In genomic region chr5:10455273-10455670, GRCh38 we compare ENCODE assay signal across 22 cellular contexts. TPM values are rescaled to one million over a fixed set of nuclear protein-coding genes. Genes with fewer than 3 reads are reported as not detected.
A peak's percentile ranks its signal among the peaks of the same experiment; 100 is the strongest.
DNase-seq lines count a peak whose midpoint lies in the region; ATAC-seq, FAIRE-seq and TF ChIP-seq lines count a peak whose summit lies in the region.
"Had no signal": no experiment of that assay in that cellular context is flagged by ENCODE, and none has a peak within 500 bp of the region (broad histone marks: within the 10 kb centered on the region; RNA-seq: fewer than 3 reads in every experiment).

No MANE protein-coding gene starts in this region.

- no peak overlapping the region for H2BK12ac ChIP-seq in mesenchymal stem cell (ENCODE audit: low read length in 2 of 2)

- H3K36me3 Mint-ChIP-seq in astrocyte (ENCODE audit: low read depth, unreplicated experiment): peaks cover 3% of the 10 kb centered on the region
- H3K36me3 Mint-ChIP-seq: activated naive CD4-positive, alpha-beta T cell treated with anti-CD3 and anti-CD28 coated beads, Interleukin-2, amount 50 U/mL, for 72 hours had no signal

- peak overlapping the region; percentile 72 for H2AK5ac ChIP-seq in mesenchymal stem cell (ENCODE audit: low read length, severe bottlenecking)

- no peak overlapping the region for H2BK15ac ChIP-seq in mesenchymal stem cell (ENCODE audit: low read depth, poor library complexity, severe bottlenecking)

- H3K36me3 ChIP-seq in HUES6 (ENCODE audit: control insufficient read depth, insufficient read depth, low read length): no peaks in the 10 kb centered on the region
- no peaks in the 10 kb centered on the region for H3K36me3 ChIP-seq in astrocyte (ENCODE audit: insufficient read depth, low read length)
- no peaks in the 10 kb centered on the region for H3K36me3 ChIP-seq in mesenchymal stem cell (ENCODE audit: control insufficient read depth in 1 of 2, insufficient read depth in 2 of 2, low read depth in 1 of 2, low read length in 2 of 2)
- H3K36me3 ChIP-seq: SJCRH30 had no signal

- H3K9ac ChIP-seq in HUES6 (ENCODE audit: low read length) (peak overlapping the region; percentile 27), astrocyte (ENCODE audit: low read length) (peak overlapping the region; percentile 61), mesenchymal stem cell (ENCODE audit: low read length) (peak overlapping the region; percentile 67)

- H3K9me3 ChIP-seq in AG04450 (ENCODE audit: control insufficient read depth, insufficient read depth, low read length) (no peaks in the 10 kb centered on the region), HUES6 (ENCODE audit: control insufficient read depth, insufficient read depth, low read depth, low read length) (no peaks in the 10 kb centered on the region), astrocyte (ENCODE audit: insufficient read depth, low read depth, low read length) (no peaks in the 10 kb centered on the region), mesenchymal stem cell (ENCODE audit: control insufficient read depth, low read length) (no peaks in the 10 kb centered on the region)
- H3K9me3 ChIP-seq: SJCRH30 had no signal

- no peak overlapping the region for H2BK120ac ChIP-seq in mesenchymal stem cell (ENCODE audit: low read depth, low read length)

- 38% methylated on average over 10 of the region's 14 CpGs for WGBS in mesenchymal stem cell

- no peak overlapping the region for H3K18ac ChIP-seq in mesenchymal stem cell (ENCODE audit: low read depth in 1 of 2, low read length in 2 of 2)

- peaks cover 8% of the 10 kb centered on the region for H3K27me3 Mint-ChIP-seq in astrocyte (ENCODE audit: low read depth, unreplicated experiment)

- H3K4me2 ChIP-seq in astrocyte (ENCODE audit: low read length): peak overlapping the region; percentile 71
- no peak overlapping the region for H3K4me2 ChIP-seq in mesenchymal stem cell (ENCODE audit: low read length, poor library complexity, severe bottlenecking)

- peak overlapping the region; percentile 8 for H2AFZ ChIP-seq in astrocyte (ENCODE audit: low read depth, low read length)
- H2AFZ ChIP-seq in mesenchymal stem cell (ENCODE audit: low read depth, low read length): no peak overlapping the region

- H3K27me3 ChIP-seq in AG04450 (ENCODE audit: control insufficient read depth, insufficient read depth, low read length): no peaks in the 10 kb centered on the region
- H3K27me3 ChIP-seq in HUES6 (ENCODE audit: control insufficient read depth, insufficient read depth, low read length): peaks cover 13% of the 10 kb centered on the region; the same call in 1 of the 2 replicates
- no peaks in the 10 kb centered on the region for H3K27me3 ChIP-seq in astrocyte (ENCODE audit: insufficient read depth, low read length)
- no peaks in the 10 kb centered on the region for H3K27me3 ChIP-seq in mesenchymal stem cell (ENCODE audit: control insufficient read depth in 1 of 2, insufficient read depth in 1 of 2, low read length in 2 of 2)
- H3K27me3 ChIP-seq: SJCRH30 had no signal

- H3K4me1 ChIP-seq in HUES6 (ENCODE audit: control insufficient read depth, insufficient read depth, low read length): peaks cover 31% of the 10 kb centered on the region
- H3K4me1 ChIP-seq in astrocyte (ENCODE audit: insufficient read depth, low read length): peaks cover 32% of the 10 kb centered on the region
- peaks cover 27% of the 10 kb centered on the region for H3K4me1 ChIP-seq in mesenchymal stem cell (ENCODE audit: control insufficient read depth, insufficient read depth, low read depth, low read length)
- H3K4me1 ChIP-seq: SJCRH30 had no signal

- H3K4me1 Mint-ChIP-seq in astrocyte (ENCODE audit: low read depth, unreplicated experiment): peaks cover 37% of the 10 kb centered on the region

- FAIRE-seq in astrocyte (lab: Jason Lieb, UNC): no peak

- H3K23ac ChIP-seq in mesenchymal stem cell (ENCODE audit: low read length in 2 of 2): no peak overlapping the region

- H3K79me2 ChIP-seq in astrocyte (ENCODE audit: insufficient read depth, low read length): no peaks in the 10 kb centered on the region

- no peak overlapping the region for H2BK5ac ChIP-seq in mesenchymal stem cell (ENCODE audit: low read depth, low read length, poor library complexity, severe bottlenecking)

- H4K20me1 ChIP-seq in astrocyte (ENCODE audit: insufficient read depth, low read length): no peaks in the 10 kb centered on the region

- no peak overlapping the region for H3K4me3 Mint-ChIP-seq in astrocyte (ENCODE audit: unreplicated experiment)
- H3K4me3 Mint-ChIP-seq: activated T-cell treated with anti-CD3 and anti-CD28 coated beads, Interleukin-2, amount 50 U/mL, for 72 hours; CD14-positive monocyte had no signal

- CTCF ChIA-PET in AG04450 (lab: Charles Lee): interaction anchor here (0.7 to 8.0 kb wide), 4 partner anchors 102 to 236 kb away, joined by 3 to 162 read pairs (median 20); no protein-coding TSS in a partner anchor

- no peak overlapping the region for H3K4me3 ChIP-seq in AG04450 (ENCODE audit: low read depth, low read length)
- peak overlapping the region; percentile 27; the same call in 1 of the 2 replicates for H3K4me3 ChIP-seq in HUES6 (ENCODE audit: low read depth, low read length)
- no peak overlapping the region for H3K4me3 ChIP-seq in astrocyte (ENCODE audit: insufficient read depth, low read depth, low read length)
- H3K4me3 ChIP-seq in mesenchymal stem cell (ENCODE audit: insufficient read depth in 1 of 2, low read depth in 1 of 2, low read length in 2 of 2): peak overlapping the region in 1 of 2 experiments; percentile 52
- H3K4me3 ChIP-seq: SJCRH30 had no signal

- H3K79me1 ChIP-seq in mesenchymal stem cell (replicated peaks; ENCODE audit: low read length, poor library complexity, severe bottlenecking): no peaks in the 10 kb centered on the region

- H3K27ac Mint-ChIP-seq in astrocyte (ENCODE audit: unreplicated experiment): peak overlapping the region; percentile 75
- H3K27ac Mint-ChIP-seq: activated T-cell treated with anti-CD3 and anti-CD28 coated beads, Interleukin-2, amount 50 U/mL, for 72 hours had no signal

- H3K27ac ChIP-seq in AG04450 (ENCODE audit: low read depth, low read length) (peak overlapping the region; percentile 39), HUES6 (ENCODE audit: low read depth, low read length) (no peak overlapping the region), astrocyte (ENCODE audit: low read depth, low read length) (peak overlapping the region; percentile 46), mesenchymal stem cell (ENCODE audit: low read length, poor library complexity, severe bottlenecking) (no peak overlapping the region)
- H3K27ac ChIP-seq: SJCRH30 had no signal

- no peak overlapping the region for H3K4ac ChIP-seq in mesenchymal stem cell (ENCODE audit: low read depth in 1 of 2, low read length in 2 of 2)

- POLR2A ChIA-PET in AG04450 (lab: Yijun Ruan, JAX): interaction anchor here (0.7 to 1.8 kb wide), 2 partner anchors 96 to 172 kb away, joined by 3 to 16 read pairs; no protein-coding TSS in a partner anchor

- no peak for ATAC-seq in GM19035 (IDR thresholded peaks at IDR 0.05; ENCODE audit: unreplicated experiment)
- ATAC-seq: activated naive CD4-positive, alpha-beta T cell treated with anti-CD3 and anti-CD28 coated beads, Interleukin-2, amount 50 U/mL, for 72 hours; activated T-cell treated with anti-CD3 and anti-CD28 coated beads, Interleukin-2, amount 50 U/mL, for 72 hours had no signal

- DNase-seq in AG04450 (ENCODE audit: low read depth, low spot score): no peak
- no peak for DNase-seq in astrocyte (ENCODE audit: low read depth)
- no peak for DNase-seq in mesenchymal stem cell
- no peak for DNase-seq in stimulated activated CD4-positive, alpha-beta T cell treated with anti-CD3 and anti-CD28 coated beads, Interleukin-2, amount 100 ng/mL, for 24 hours
- DNase-seq in activated CD4-positive, CD25-positive, alpha-beta regulatory T cell treated with anti-CD3 and anti-CD28 coated beads, Interleukin-2, amount 50 U/mL, for 72 hours: no peak
- no peak for DNase-seq in NCI-H1436 treated with DMSO at 0.1 percent for 48 hours (lab: John Stamatoyannopoulos, UW)
- DNase-seq: activated CD4-positive, CD25-positive, alpha-beta regulatory T cell; activated CD8-positive, alpha-beta memory T cell treated with anti-CD3 and anti-CD28 coated beads for 24 hours; activated T-cell treated with anti-CD3 and anti-CD28 coated beads, Interleukin-2, amount 50 U/mL, for 72 hours; DMS153; effector memory CD4-positive, alpha-beta T cell; GDM1; MM.1S; NCI-H1694; NCI-H774; nucleus accumbens; OCI-M1; SJCRH30 had no signal

- H4K91ac ChIP-seq in mesenchymal stem cell (ENCODE audit: low read length): no peak overlapping the region

- no peak overlapping the region for H3K14ac ChIP-seq in mesenchymal stem cell (ENCODE audit: low read length in 2 of 2)

- no peak overlapping the region for H4K8ac ChIP-seq in mesenchymal stem cell (ENCODE audit: low read length)

- TF ChIP-seq CTCF in AG04450 (IDR thresholded peaks at IDR 0.05; ENCODE audit: low read depth, low read length) (no peak), astrocyte (IDR thresholded peaks at IDR 0.05; ENCODE audit: insufficient read depth, low read depth, low read length) (no peak)

- H3K9me3 Mint-ChIP-seq in astrocyte (ENCODE audit: unreplicated experiment): no peaks in the 10 kb centered on the region
- H3K9me3 Mint-ChIP-seq: activated naive CD4-positive, alpha-beta T cell treated with anti-CD3 and anti-CD28 coated beads, Interleukin-2, amount 50 U/mL, for 72 hours; activated T-cell treated with anti-CD3 and anti-CD28 coated beads, Interleukin-2, amount 50 U/mL, for 72 hours; CD14-positive monocyte had no signal

RNA-seq across cellular contexts. Expression of gene ROPN1L, which starts 13.6 kb away (rescaled TPM):
- polyA plus RNA-seq in AG04450 (2011; rRNA removed): 0.24 and 0.29 TPM in 2 replicates
- polyA minus RNA-seq in AG04450 (2011; rRNA and poly(A)+ RNA removed): 0.28 and 0.39 TPM in 2 replicates
- total RNA-seq in astrocyte: 0.60 and 0.77 TPM in 2 replicates
- polyA plus RNA-seq in mesenchymal stem cell (2013, experiment 1 of 2): 0.43 TPM
- polyA plus RNA-seq in mesenchymal stem cell (2013, experiment 2 of 2): 0.29 TPM

Comparison
In these comparisons a context has a peak if more than half of its experiments do, and no peak if none do; other contexts are left out.
1. H3K27ac ChIP-seq: peak in AG04450 (single experiment) and astrocyte (single experiment); none in HUES6 (single experiment) and mesenchymal stem cell (single experiment).
2. Peak in every context shown above with its lines, with median percentiles within 50 percentile points of each other: H3K9ac ChIP-seq.